ENCODE assay signal across 19 cellular contexts in the genomic region with DNA sequence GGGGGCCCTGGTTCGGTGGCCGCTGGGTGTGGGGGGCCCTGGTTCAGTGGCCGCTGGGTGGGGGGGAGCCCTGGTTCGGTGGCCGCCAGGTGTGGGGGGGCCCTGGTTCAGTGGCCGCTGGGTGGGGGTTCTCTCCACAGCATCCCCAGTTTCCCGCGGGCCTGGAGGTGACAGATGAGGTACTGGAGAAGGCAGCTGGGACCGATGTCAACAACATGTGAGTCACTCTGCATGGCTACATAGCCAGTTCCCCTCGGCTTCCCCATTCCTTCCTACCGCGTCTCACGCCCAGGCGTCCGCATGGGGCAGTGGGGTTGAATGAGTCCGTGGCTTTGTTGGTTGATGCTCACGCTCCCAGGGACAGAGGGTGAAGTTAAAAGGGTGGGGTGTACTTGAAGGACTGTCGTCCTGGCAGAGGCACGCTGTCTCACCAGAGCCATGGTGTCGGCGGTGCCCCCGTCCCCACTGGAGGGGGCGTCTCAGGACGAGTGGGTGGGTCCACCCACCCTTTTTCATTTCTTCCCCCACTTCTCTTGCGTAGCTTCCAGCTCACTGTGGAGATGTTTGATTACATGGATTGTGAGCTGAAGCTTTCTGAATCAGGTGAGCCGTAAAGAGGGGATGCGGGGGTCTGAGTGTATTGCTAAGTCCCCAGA. TPM values are rescaled to one million over a fixed set of nuclear protein-coding genes. Genes with fewer than 3 reads are reported as not detected.
A peak's percentile ranks its signal among the peaks of the same experiment; 100 is the strongest.
DNase-seq lines count a peak whose midpoint lies in the region; ATAC-seq and TF ChIP-seq lines count a peak whose summit lies in the region.
"Had no signal": no experiment of that assay in that cellular context is flagged by ENCODE, and none has a peak within 500 bp of the region (broad histone marks: within the 10 kb centered on the region; RNA-seq: fewer than 3 reads in every experiment).

No MANE protein-coding gene starts in this region.

- H2BK20ac ChIP-seq in IMR-90 (ENCODE audit: low read depth, low read length) = no peak overlapping the region

- in situ Hi-C loops in IMR-90 (cut with MboI; ENCODE audit: low sequenced_read_pairs) = no loop called here

- H3K14ac ChIP-seq in IMR-90 (replicated peaks; ENCODE audit: low read depth, low read length) (no peak overlapping the region), neuronal stem cell (ENCODE audit: low read length) (peak overlapping the region; percentile 21)

- TF ChIP-seq RAD21 in IMR-90 (IDR thresholded peaks at IDR 0.05; ENCODE audit: low read length) = no peak

- no peak overlapping the region for H3K27ac ChIP-seq in IMR-90 (ENCODE audit: insufficient read depth, low read length)
- H3K27ac ChIP-seq in neuronal stem cell (replicated peaks; ENCODE audit: low read length) = no peak overlapping the region
- H3K27ac ChIP-seq: PC-9, testis had no signal

- H3K4me2 ChIP-seq in IMR-90 (ENCODE audit: low read depth, low read length) (no peak overlapping the region), neuronal stem cell (ENCODE audit: insufficient read depth, low read length, poor library complexity, severe bottlenecking) (no peak overlapping the region)
- H3K4me2 ChIP-seq: PC-9, smooth muscle cell had no signal

- H3K4me3 ChIP-seq in AG10803 (ENCODE audit: low read length) (no peak overlapping the region), IMR-90 (ENCODE audit: insufficient read depth, low read depth, low read length) (no peak overlapping the region), neuronal stem cell (ENCODE audit: low read length in 2 of 2) (no peak overlapping the region)
- H3K4me3 ChIP-seq: PC-9, smooth muscle cell, testis had no signal

- H3K79me1 ChIP-seq in IMR-90 (ENCODE audit: low read depth in 1 of 2, low read length in 2 of 2) = peaks cover 0 to 7% of the 10 kb centered on the region in 2 experiments; a peak in 2 of 4 replicates
- peaks cover 5% of the 10 kb centered on the region for H3K79me1 ChIP-seq in neuronal stem cell (ENCODE audit: low read depth, low read length)

- no peak for TF ChIP-seq POLR2A in IMR-90 (IDR thresholded peaks at IDR 0.05; ENCODE audit: low read depth, low read length)

- no peak overlapping the region for H3K56ac ChIP-seq in IMR-90 (ENCODE audit: extremely low read depth, insufficient read depth, low read length)

- H3K27me3 ChIP-seq in IMR-90 (ENCODE audit: control insufficient read depth, insufficient read depth, low read length) (no peaks in the 10 kb centered on the region), neuronal stem cell (ENCODE audit: control insufficient read depth in 3 of 3, insufficient read depth in 3 of 3, low read depth in 1 of 3, low read length in 3 of 3) (no peaks in the 10 kb centered on the region)
- H3K27me3 ChIP-seq: testis had no signal

- H4K8ac ChIP-seq in IMR-90 (ENCODE audit: low read depth in 2 of 2, low read length in 2 of 2) (no peak overlapping the region; a peak in 1 of 4 replicates), neuronal stem cell (ENCODE audit: low read depth, low read length) (no peak overlapping the region)

- H2AFZ ChIP-seq in IMR-90 (replicated peaks; ENCODE audit: low read length, poor library complexity) (peak overlapping the region; percentile 79), neuronal stem cell (ENCODE audit: low read length) (no peak overlapping the region)
- H2AFZ ChIP-seq: PC-9 had no signal

- H3K9me3 ChIP-seq in IMR-90 (ENCODE audit: control insufficient read depth, insufficient read depth, low read length) = no peaks in the 10 kb centered on the region
- H3K9me3 ChIP-seq in neuronal stem cell (replicated peaks in 1 of 2; ENCODE audit: control insufficient read depth in 2 of 2, insufficient read depth in 1 of 2, low read depth in 1 of 2, low read length in 2 of 2) = no peaks in the 10 kb centered on the region
- H3K9me3 ChIP-seq: testis had no signal

- H4K20me1 ChIP-seq in IMR-90 (ENCODE audit: insufficient read depth, low read length) = no peaks in the 10 kb centered on the region; the same call in 1 of the 2 replicates

- H2AK5ac ChIP-seq in IMR-90 (ENCODE audit: low read depth, low read length) = peak overlapping the region; percentile 43; the same call in 1 of the 2 replicates
- no peak overlapping the region for H2AK5ac ChIP-seq in neuronal stem cell (ENCODE audit: low read depth, low read length)

- no peak overlapping the region for H3K23ac ChIP-seq in IMR-90 (ENCODE audit: low read depth, low read length)
- no peak overlapping the region for H3K23ac ChIP-seq in neuronal stem cell (ENCODE audit: low read depth, low read length, poor library complexity)

- H2BK15ac ChIP-seq in IMR-90 (ENCODE audit: low read depth, low read length) (peak overlapping the region; percentile 52; the same call in 1 of the 3 replicates), neuronal stem cell (ENCODE audit: low read length) (no peak overlapping the region)

- dilution Hi-C loops in IMR-90 (cut with HindIII; ENCODE audit: low sequenced_read_pairs, unreplicated experiment) = no loop called here

- H3K18ac ChIP-seq in IMR-90 (ENCODE audit: low read depth, low read length) = no peak overlapping the region
- H3K18ac ChIP-seq in neuronal stem cell (ENCODE audit: low read length) = no peak overlapping the region

- peak overlapping the region; percentile 87 for H2AK9ac ChIP-seq in IMR-90 (replicated peaks; ENCODE audit: low read depth, low read length, poor library complexity)

- intact Hi-C loops in IMR-90 (cut with micrococcal nuclease) = no loop called here

- peak; percentile 28 for DNase-seq in AG10803 (ENCODE audit: low read depth)
- DNase-seq in IMR-90 = peak; percentile 71
- DNase-seq in dermis blood vessel endothelial cell = peak; percentile 64
- DNase-seq in neuronal stem cell (ENCODE audit: low spot score) = no peak
- DNase-seq in NCI-H187 (lab: John Stamatoyannopoulos, UW) = no peak
- no peak for DNase-seq in SK-N-DZ (ENCODE audit: low spot score)
- DNase-seq in NCI-H2029 treated with DMSO at 0.1 percent for 48 hours (lab: John Stamatoyannopoulos, UW) = no peak
- no peak for DNase-seq in iPS-NIHi11 (ENCODE audit: low spot score)
- DNase-seq: activated CD4-positive, alpha-beta T cell treated with anti-CD3 and anti-CD28 coated beads for 4 hours; activated naive CD8-positive, alpha-beta T cell treated with anti-CD3 and anti-CD28 coated beads, Interleukin-2, amount 10 ng/mL, durations not matched to agents 7 days and 5 days; cortex of kidney; DMS79 treated with DMSO at 0.1 percent for 48 hours; midbrain; NCI-H1105; occipital lobe; T-helper 17 cell; testis had no signal

- H4K91ac ChIP-seq in IMR-90 (ENCODE audit: insufficient read depth, low read depth, low read length) = no peak overlapping the region
- no peak overlapping the region for H4K91ac ChIP-seq in neuronal stem cell (ENCODE audit: low read depth, low read length, poor library complexity)

- H4K5ac ChIP-seq in IMR-90 (ENCODE audit: low read depth, low read length) = no peak overlapping the region

- peaks cover 13% of the 10 kb centered on the region for H3K9me1 ChIP-seq in IMR-90 (ENCODE audit: insufficient read depth, low read length)

- no peak overlapping the region for H3K9ac ChIP-seq in IMR-90 (ENCODE audit: low read depth, low read length)
- H3K9ac ChIP-seq in neuronal stem cell (ENCODE audit: low read depth, low read length, poor library complexity) = no peak overlapping the region

- TF ChIP-seq CTCF in AG10803 (conservative IDR thresholded peaks at IDR 0.05; ENCODE audit: low read length) (no peak), IMR-90 (conservative IDR thresholded peaks at IDR 0.05; ENCODE audit: low read depth, low read length) (no peak)

- POLR2A ChIA-PET in IMR-90 (lab: Charles Lee; ENCODE audit: unreplicated experiment) = no interaction called here

- ATAC-seq in IMR-90 (ENCODE audit: low read depth) = peak; percentile 31; the same call in 1 of the 2 replicates
- ATAC-seq: T-helper 17 cell had no signal

- H2BK120ac ChIP-seq in IMR-90 (ENCODE audit: low read depth, low read length) = 0 out of 2 replicates have a peak overlapping the region, but pooled peaks have one; percentile 9
- H2BK120ac ChIP-seq in neuronal stem cell (ENCODE audit: low read depth, low read length) = no peak overlapping the region

- no peak overlapping the region for H2BK12ac ChIP-seq in neuronal stem cell (ENCODE audit: low read length)

- H3K4me1 ChIP-seq in IMR-90 (ENCODE audit: control insufficient read depth, insufficient read depth, low read length) (peaks cover 13% of the 10 kb centered on the region), neuronal stem cell (ENCODE audit: control insufficient read depth in 2 of 2, insufficient read depth in 1 of 2, low read depth in 1 of 2, low read length in 2 of 2) (peaks cover 8 to 10% of the 10 kb centered on the region in 2 donors)
- H3K4me1 ChIP-seq: testis had no signal

- 100% methylated on average over 1 of the region's 27 CpGs; no CpG with 5 or more reads in 1 of the 2 experiments for WGBS in IMR-90 (ENCODE audit: extremely low coverage in 2 of 2, insufficient read length in 1 of 2), 2 experiments
- no CpG with 5 or more reads among the region's 27 CpGs for WGBS in neuronal stem cell (ENCODE audit: extremely low coverage in 2 of 2, insufficient read length in 2 of 2, insufficient replicate concordance in 1 of 2), 2 donors

- CTCF ChIA-PET in IMR-90 (lab: Yijun Ruan, JAX) = no interaction called here

- H2BK5ac ChIP-seq in IMR-90 (ENCODE audit: low read depth, low read length, poor library complexity, severe bottlenecking) (no peak overlapping the region), neuronal stem cell (ENCODE audit: low read length) (no peak overlapping the region)

- H3K4ac ChIP-seq in IMR-90 (ENCODE audit: low read depth, low read length) = peak overlapping the region; percentile 20; the same call in 1 of the 2 replicates
- H3K4ac ChIP-seq in neuronal stem cell (ENCODE audit: low read length) = no peak overlapping the region

- H3K36me3 ChIP-seq in IMR-90 (ENCODE audit: control insufficient read depth, insufficient read depth, low read length) (no peaks in the 10 kb centered on the region), neuronal stem cell (replicated peaks in 1 of 2; ENCODE audit: control insufficient read depth in 2 of 2, insufficient read depth in 2 of 2, low read length in 2 of 2) (peaks cover 1 to 15% of the 10 kb centered on the region in 2 donors)

- BruUV-seq in IMR-90 (replicated peaks; lab: Mats Ljungman, UMichigan) = no TSS peak

RNA-seq across cellular contexts. Expression of gene HIP1R, which starts 15.6 kb away (rescaled TPM):
- total RNA-seq in IMR-90 (2012; rRNA removed) (9.7 and 13.8 TPM in 2 replicates), dermis blood vessel endothelial cell (132 and 200 TPM in 2 replicates)
- 18.5 and 20.7 TPM in 2 replicates for polyA plus RNA-seq in IMR-90 (2012; rRNA removed)
- polyA plus RNA-seq in IMR-90 (2012; cell fraction: cytosol; rRNA removed) = 9.6 and 10.4 TPM in 2 replicates
- 96.7 and 158 TPM in 2 replicates for polyA plus RNA-seq in IMR-90 (2012; cell fraction: nucleus; rRNA removed; ENCODE audit: low replicate concordance)
- polyA plus RNA-seq in neuronal stem cell (2013, experiment 1 of 2) = 16.8 TPM
- 16.3 TPM for polyA plus RNA-seq in neuronal stem cell (2013, experiment 2 of 2)
- polyA plus RNA-seq in SK-N-DZ (2014; cell fraction: cytosol; rRNA removed) = 22.9 and 33.4 TPM in 2 replicates
- 158 and 178 TPM in 2 replicates for polyA plus RNA-seq in SK-N-DZ (2014; cell fraction: nucleus; rRNA removed)

RNA-seq across cellular contexts. Expression of gene VPS37B, which starts 45.1 kb away (rescaled TPM):
- total RNA-seq in IMR-90 (2012; rRNA removed) = 8.6 and 13.9 TPM in 2 replicates
- 25.7 and 29.9 TPM in 2 replicates for polyA plus RNA-seq in IMR-90 (2012; rRNA removed)
- polyA plus RNA-seq in IMR-90 (2012; cell fraction: cytosol; rRNA removed) = 30.2 and 32.2 TPM in 2 replicates
- 46.1 and 46.4 TPM in 2 replicates for polyA plus RNA-seq in IMR-90 (2012; cell fraction: nucleus; rRNA removed; ENCODE audit: low replicate concordance)
- total RNA-seq in dermis blood vessel endothelial cell = 19.6 and 21.2 TPM in 2 replicates
- polyA plus RNA-seq in neuronal stem cell (2013, experiment 1 of 2) = 26.4 TPM
- 26.7 TPM for polyA plus RNA-seq in neuronal stem cell (2013, experiment 2 of 2)
- polyA plus RNA-seq in SK-N-DZ (2014; cell fraction: cytosol; rRNA removed) = 19.7 TPM in 2 replicates
- 11.5 and 15.3 TPM in 2 replicates for polyA plus RNA-seq in SK-N-DZ (2014; cell fraction: nucleus; rRNA removed)

Comparison
In these comparisons a context has a peak if more than half of its experiments do, and no peak if none do; other contexts are left out.
1. DNase-seq: peak in AG10803 (single experiment), IMR-90 (single experiment) and dermis blood vessel endothelial cell (single experiment); none in neuronal stem cell (single experiment), NCI-H187 (0 of 2), SK-N-DZ (single experiment), NCI-H2029 treated with DMSO at 0.1 percent for 48 hours (single experiment) and iPS-NIHi11 (single experiment).